In the genomic region with DNA sequence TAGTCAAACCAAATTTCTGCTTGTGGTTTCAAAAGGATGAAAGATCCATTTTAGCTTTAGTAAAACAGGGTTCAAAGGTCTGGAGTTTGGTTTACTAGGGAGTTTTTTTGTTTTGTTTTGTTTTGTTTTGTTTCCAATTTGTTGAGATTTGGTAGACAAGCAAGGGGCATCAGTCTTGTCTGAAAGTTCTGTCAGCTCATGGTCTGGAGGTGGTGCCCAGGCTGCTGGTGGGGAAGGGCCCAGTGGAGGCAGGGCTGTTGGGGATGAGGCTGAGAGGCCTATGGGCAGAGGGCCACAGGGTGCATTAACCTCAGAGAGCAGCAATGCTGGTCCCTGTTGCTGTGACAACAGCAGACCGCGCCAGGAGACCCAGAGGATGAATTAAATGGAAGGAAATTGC, we compare ENCODE assay signal across 23 cellular contexts.
"Had no signal": no experiment of that assay in that cellular context is flagged by ENCODE, and none has a peak within 500 bp of the region (broad histone marks: within the 10 kb centered on the region; RNA-seq: fewer than 3 reads in every experiment).

No MANE protein-coding gene starts in this region.

- H3K36me3 ChIP-seq: gastroesophageal sphincter, pancreas, prostate gland, transverse colon, uterus had no signal

- FAIRE-seq: astrocyte, endothelial cell of umbilical vein, keratinocyte, pancreas had no signal

- H3K9me3 ChIP-seq: gastroesophageal sphincter, pancreas, prostate gland, testis, transverse colon, uterus had no signal

- H3K4me3 ChIP-seq: gastroesophageal sphincter, lung, pancreas, prostate gland, smooth muscle cell, testis, transverse colon, uterus had no signal

- H3K4me2 ChIP-seq: smooth muscle cell had no signal

- ATAC-seq: pancreas had no signal

- H3K27me3 ChIP-seq: gastroesophageal sphincter, pancreas, testis, transverse colon, uterus had no signal

- DNase-seq: activated CD4-positive, alpha-beta T cell treated with anti-CD3 and anti-CD28 coated beads for 4 hours; activated CD4-positive, alpha-beta T cell treated with anti-CD3 and anti-CD28 coated beads, Interleukin-2, amount 50 U/mL, for 4 hours; activated CD4-positive, CD25-positive, alpha-beta regulatory T cell; activated CD8-positive, alpha-beta memory T cell treated with anti-CD3 and anti-CD28 coated beads for 24 hours; activated effector memory CD4-positive, alpha-beta T cell treated with Interleukin-2 at 50 U/mL for 16 hours; activated naive CD4-positive, alpha-beta T cell treated with Interleukin-2 at 50 U/mL for 16 hours; hippocampal formation; nephron progenitor cell; pancreas; retina; stimulated activated CD4-positive, alpha-beta T cell treated with anti-CD3 and anti-CD28 coated beads, Interleukin-15, amount 100 ng/mL, for 24 hours; stimulated activated CD4-positive, alpha-beta T cell treated with anti-CD3 and anti-CD28 coated beads, Interleukin-2, amount 100 ng/mL, for 24 hours; stimulated activated naive CD4-positive, alpha-beta T cell; testis; transverse colon had no signal

- H3K27ac ChIP-seq: gastroesophageal sphincter, pancreas, prostate gland, testis, uterus had no signal

- H3K4me1 ChIP-seq: prostate gland, testis, uterus had no signal
